ENCODE assay signal across 11 cellular contexts in genomic region chr9:3337515-3337914, GRCh38.
DNase-seq lines count a peak whose midpoint lies in the region; ATAC-seq and TF ChIP-seq lines count a peak whose summit lies in the region.
"Had no signal": no experiment of that assay in that cellular context is flagged by ENCODE, and none has a peak within 500 bp of the region (broad histone marks: within the 10 kb centered on the region; RNA-seq: fewer than 3 reads in every experiment).

No MANE protein-coding gene starts in this region.

- H2AFZ ChIP-seq in hepatocyte: no peak overlapping the region

- in situ Hi-C loops in brain microvascular endothelial cell (cut with HindIII; ENCODE audit: low pct_ligation_motif_present, low sequenced_read_pairs): no loop called here

- no peak for DNase-seq in activated T-cell treated with anti-CD3 and anti-CD28 coated beads, Interleukin-2, amount 50 U/mL, for 4 hours
- no peak for DNase-seq in activated T-cell treated with anti-CD3 and anti-CD28 coated beads, Interleukin-2, amount 50 U/mL, for 1 hour
- DNase-seq in brain microvascular endothelial cell (peak; percentile 61), hepatocyte (ENCODE audit: low spot score) (peak; percentile 38), tibial nerve (ENCODE audit: low spot score in 2 of 2) (no peak), COLO668 (lab: John Stamatoyannopoulos, UW; ENCODE audit: unreplicated experiment) (no peak), AML-193 (lab: John Stamatoyannopoulos, UW) (no peak), NCI-H2081 treated with DMSO at 0.1 percent for 48 hours (lab: John Stamatoyannopoulos, UW) (no peak)
- DNase-seq: hippocampal formation had no signal

- peak in 1 of 2 donors; percentile 57 for TF ChIP-seq EP300 in tibial nerve (IDR thresholded peaks at IDR 0.05)

- H3K79me2 ChIP-seq in hepatocyte: peaks cover 2% of the 10 kb centered on the region

- H3K4me1 ChIP-seq in hepatocyte (ENCODE audit: insufficient read depth) (no peaks in the 10 kb centered on the region), tibial nerve (peaks cover 0 to 27% (median 4%) of the 10 kb centered on the region in 4 donors)

- TF ChIP-seq POLR2A in tibial nerve (IDR thresholded peaks at IDR 0.05): no peak

- H3K27ac ChIP-seq in brain microvascular endothelial cell (no peak overlapping the region), hepatocyte (peak overlapping the region; percentile 28), tibial nerve (peak overlapping the region; percentile 23 to 90 (median 68))
- H3K27ac ChIP-seq: C4-2B, HL-60 had no signal

- no peak overlapping the region for H3K4me3 Mint-ChIP-seq in activated T-cell treated with anti-CD3 and anti-CD28 coated beads, Interleukin-2, amount 50 U/mL, for 4 hours

- ATAC-seq in activated T-cell treated with anti-CD3 and anti-CD28 coated beads, Interleukin-2, amount 50 U/mL, for 4 hours: peak; percentile 33 to 60

- H3K27me3 ChIP-seq in brain microvascular endothelial cell (replicated peaks): no peaks in the 10 kb centered on the region
- no peaks in the 10 kb centered on the region for H3K27me3 ChIP-seq in hepatocyte
- no peaks in the 10 kb centered on the region for H3K27me3 ChIP-seq in tibial nerve

- H3K4me3 ChIP-seq in brain microvascular endothelial cell (ENCODE audit: low read depth, low read length): no peak overlapping the region
- H3K4me3 ChIP-seq in hepatocyte: no peak overlapping the region
- H3K4me3 ChIP-seq in tibial nerve: no peak overlapping the region

- peaks cover 15% of the 10 kb centered on the region for H3K36me3 Mint-ChIP-seq in activated T-cell treated with anti-CD3 and anti-CD28 coated beads, Interleukin-2, amount 50 U/mL, for 4 hours (ENCODE audit: insufficient read depth)

- TF ChIP-seq CTCF in brain microvascular endothelial cell (IDR thresholded peaks at IDR 0.05; ENCODE audit: low read depth, low read length, missing control alignments): no peak
- TF ChIP-seq CTCF in hepatocyte (IDR thresholded peaks at IDR 0.05; ENCODE audit: poor library complexity): no peak
- no peak for TF ChIP-seq CTCF in tibial nerve (IDR thresholded peaks at IDR 0.05)

- no peak overlapping the region for H3K4me2 ChIP-seq in hepatocyte

- no peaks in the 10 kb centered on the region for H3K9me3 Mint-ChIP-seq in activated T-cell treated with anti-CD3 and anti-CD28 coated beads, Interleukin-2, amount 50 U/mL, for 4 hours

- H3K9me2 ChIP-seq in hepatocyte (replicated peaks; ENCODE audit: insufficient read depth): no peaks in the 10 kb centered on the region

- no peaks in the 10 kb centered on the region for H3K36me3 ChIP-seq in brain microvascular endothelial cell (replicated peaks)
- H3K36me3 ChIP-seq in hepatocyte (replicated peaks; ENCODE audit: insufficient read depth, low read depth): no peaks in the 10 kb centered on the region
- H3K36me3 ChIP-seq in tibial nerve: no peaks in the 10 kb centered on the region

- H4K20me1 ChIP-seq in hepatocyte (ENCODE audit: insufficient read depth, poor library complexity, severe bottlenecking): no peaks in the 10 kb centered on the region

- WGBS in hepatocyte (ENCODE audit: low lambda C conversion rate, missing lambda C conversion rate): 56% methylated on average over 1 of the region's 1 CpG
- WGBS in tibial nerve, 2 donors: 33 to 38% methylated on average over 1 of the region's 1 CpG

- no peaks in the 10 kb centered on the region for H3K27me3 Mint-ChIP-seq in activated T-cell treated with anti-CD3 and anti-CD28 coated beads, Interleukin-2, amount 50 U/mL, for 4 hours (ENCODE audit: low read depth)

- no peaks in the 10 kb centered on the region for H3K9me3 ChIP-seq in hepatocyte (ENCODE audit: low read depth)
- H3K9me3 ChIP-seq in tibial nerve: no peaks in the 10 kb centered on the region

- peaks cover 19% of the 10 kb centered on the region for H3K4me1 Mint-ChIP-seq in activated T-cell treated with anti-CD3 and anti-CD28 coated beads, Interleukin-2, amount 50 U/mL, for 4 hours (ENCODE audit: low read depth)

Comparison
In these comparisons a context has a peak if more than half of its experiments do, and no peak if none do; other contexts are left out.
1. DNase-seq: peak in brain microvascular endothelial cell (single experiment) and hepatocyte (single experiment); none in activated T-cell treated with anti-CD3 and anti-CD28 coated beads, Interleukin-2, amount 50 U/mL, for 4 hours (single experiment), activated T-cell treated with anti-CD3 and anti-CD28 coated beads, Interleukin-2, amount 50 U/mL, for 1 hour (single experiment), tibial nerve (0 of 2), COLO668 (single experiment), AML-193 (0 of 2) and NCI-H2081 treated with DMSO at 0.1 percent for 48 hours (single experiment).